Comparison of ENCODE assay signal across 26 cellular contexts in genomic region chr2:100744184-100744583, GRCh38.
A peak's percentile ranks its signal among the peaks of the same experiment; 100 is the strongest.
DNase-seq lines count a peak whose midpoint lies in the region; ATAC-seq, FAIRE-seq and TF ChIP-seq lines count a peak whose summit lies in the region.
"Had no signal": no experiment of that assay in that cellular context is flagged by ENCODE, and none has a peak within 500 bp of the region (broad histone marks: within the 10 kb centered on the region; RNA-seq: fewer than 3 reads in every experiment).

No MANE protein-coding gene starts in this region.

- H4K20me1 ChIP-seq in IMR-90 (ENCODE audit: insufficient read depth, low read length) (peaks cover 7% of the 10 kb centered on the region; the same call in 1 of the 2 replicates), osteoblast (ENCODE audit: insufficient read depth, low read length) (no peaks in the 10 kb centered on the region)

- H3K4me2 ChIP-seq in A549 (no peak overlapping the region), IMR-90 (ENCODE audit: low read depth, low read length) (no peak overlapping the region), osteoblast (ENCODE audit: insufficient read depth, low read length) (no peak overlapping the region)

- peaks cover 43% of the 10 kb centered on the region for H3K4me1 Mint-ChIP-seq in chondrocyte (ENCODE audit: low read depth)
- H3K4me1 Mint-ChIP-seq: CD4-positive, alpha-beta memory T cell had no signal

- H3K79me1 ChIP-seq in IMR-90 (ENCODE audit: low read depth in 1 of 2, low read length in 2 of 2) = no peaks in the 10 kb centered on the region

- no peak for TF ChIP-seq EP300 in A549 (IDR thresholded peaks at IDR 0.05)

- 84% methylated on average over 11 of the region's 11 CpGs for WGBS in A549 (ENCODE audit: missing lambda C conversion rate)
- WGBS in IMR-90 (ENCODE audit: extremely low coverage in 2 of 2, insufficient read length in 1 of 2), 2 experiments = 89% methylated on average over 10 of the region's 11 CpGs; no CpG with 5 or more reads in 1 of the 2 experiments

- H4K8ac ChIP-seq in IMR-90 (ENCODE audit: low read depth in 2 of 2, low read length in 2 of 2) = peak overlapping the region in 1 of 2 experiments; percentile 82; a peak in 3 of 4 replicates

- peak overlapping the region; percentile 99 for H3K27ac Mint-ChIP-seq in chondrocyte (ENCODE audit: unreplicated experiment)

- dilution Hi-C loops in IMR-90 (cut with HindIII; ENCODE audit: low sequenced_read_pairs, unreplicated experiment) = no loop called here

- no peak overlapping the region for H3K4me3 Mint-ChIP-seq in chondrocyte (ENCODE audit: unreplicated experiment)
- H3K4me3 Mint-ChIP-seq: CD4-positive, alpha-beta memory T cell had no signal

- TF ChIP-seq RAD21 in A549 (conservative IDR thresholded peaks at IDR 0.05 in 1 of 2, IDR thresholded peaks at IDR 0.05 in 1 of 2) (no peak), IMR-90 (IDR thresholded peaks at IDR 0.05; ENCODE audit: low read length) (no peak)

- H3K18ac ChIP-seq in IMR-90 (ENCODE audit: low read depth, low read length) = peak overlapping the region; percentile 29; the same call in 1 of the 2 replicates

- H3K36me3 ChIP-seq in IMR-90 (ENCODE audit: control insufficient read depth, insufficient read depth, low read length) (no peaks in the 10 kb centered on the region), osteoblast (ENCODE audit: insufficient read depth, low read length) (no peaks in the 10 kb centered on the region)

- peak overlapping the region; percentile 38; the same call in 1 of the 2 replicates for H3K14ac ChIP-seq in IMR-90 (replicated peaks; ENCODE audit: low read depth, low read length)

- DNase-seq in A549 (ENCODE audit: low read depth in 1 of 2, low spot score in 1 of 2) = no peak
- no peak for DNase-seq in IMR-90
- DNase-seq in chondrocyte (ENCODE audit: low spot score) = no peak
- DNase-seq in osteoblast (ENCODE audit: insufficient read length, low spot score, missing footprints) = no peak
- DNase-seq in ACHN = no peak
- no peak for DNase-seq in globus pallidus (ENCODE audit: low spot score)
- no peak for DNase-seq in HK-2 (ENCODE audit: unreplicated experiment)
- DNase-seq: C1 segment of cervical spinal cord; CD4-positive, alpha-beta memory T cell; COR-L47; DMS79; GDM1; GOT3; HCEC 1CT; KG1; MM.1S; NCI-H2029; NCI-H446; NCI-H524 treated with DMSO at 0.1 percent for 48 hours; NCI-H774; NK-92 treated with Interleukin-12 subunit alpha and Interleukin-12 subunit beta, amount 100 ng/mL, for 24 hours; Right ventricle myocardium superior; RPMI8226; SW 1271 had no signal

- peak overlapping the region; percentile 26 for H4K91ac ChIP-seq in IMR-90 (ENCODE audit: insufficient read depth, low read depth, low read length)

- H3K4me3 ChIP-seq in A549 = no peak overlapping the region
- H3K4me3 ChIP-seq in IMR-90 (ENCODE audit: insufficient read depth, low read depth, low read length) = no peak overlapping the region
- H3K4me3 ChIP-seq in osteoblast (ENCODE audit: insufficient read depth, low read length) = no peak overlapping the region
- H3K4me3 ChIP-seq: GM12878 had no signal

- no peaks in the 10 kb centered on the region for H3K27me3 Mint-ChIP-seq in chondrocyte (ENCODE audit: low read depth)

- in situ Hi-C loops in IMR-90 (cut with MboI; ENCODE audit: low sequenced_read_pairs) = no loop called here
- in situ Hi-C loops in ACHN (cut with HindIII; ENCODE audit: low pct_ligation_motif_present, low pct_unique_long_range_greater_than_20kb, low sequenced_read_pairs) = no loop called here

- FAIRE-seq in A549 (lab: Jason Lieb, UNC) = no peak
- FAIRE-seq: A204.1, GM12878 had no signal

- H3K27me3 ChIP-seq in IMR-90 (ENCODE audit: control insufficient read depth, insufficient read depth, low read length) (no peaks in the 10 kb centered on the region), osteoblast (ENCODE audit: insufficient read depth, low read length) (no peaks in the 10 kb centered on the region)

- no peak overlapping the region for H2AK9ac ChIP-seq in IMR-90 (replicated peaks; ENCODE audit: low read depth, low read length, poor library complexity)

- no peaks in the 10 kb centered on the region for H3K79me2 ChIP-seq in osteoblast (ENCODE audit: insufficient read depth, low read length)

- POLR2A ChIA-PET in A549 (lab: Yijun Ruan, JAX) = no interaction called here
- POLR2A ChIA-PET in IMR-90 (lab: Charles Lee; ENCODE audit: unreplicated experiment) = no interaction called here

- H3K4ac ChIP-seq in IMR-90 (ENCODE audit: low read depth, low read length) = peak overlapping the region; percentile 66

- no peak overlapping the region for H3K9ac ChIP-seq in IMR-90 (ENCODE audit: low read depth, low read length)

- H3K23ac ChIP-seq in IMR-90 (ENCODE audit: low read depth, low read length) = peak overlapping the region; percentile 32; the same call in 1 of the 2 replicates

- no peak for TF ChIP-seq CTCF in A549 (IDR thresholded peaks at IDR 0.05)
- TF ChIP-seq CTCF in IMR-90 (conservative IDR thresholded peaks at IDR 0.05; ENCODE audit: low read depth, low read length) = no peak
- no peak for TF ChIP-seq CTCF in chondrocyte (IDR thresholded peaks at IDR 0.05)
- TF ChIP-seq CTCF in osteoblast (IDR thresholded peaks at IDR 0.05; ENCODE audit: extremely low read depth, low read depth, low read length) = no peak

- no peaks in the 10 kb centered on the region for H3K9me3 Mint-ChIP-seq in chondrocyte (ENCODE audit: low read depth)
- H3K9me3 Mint-ChIP-seq: CD4-positive, alpha-beta memory T cell had no signal

- H2BK15ac ChIP-seq in IMR-90 (ENCODE audit: low read depth, low read length) = peak overlapping the region; percentile 75; the same call in 2 of the 3 replicates

- TF ChIP-seq POLR2A in A549 (IDR thresholded peaks at IDR 0.05; ENCODE audit: low read length) (no peak), IMR-90 (IDR thresholded peaks at IDR 0.05; ENCODE audit: low read depth, low read length) (no peak)

- peak overlapping the region; percentile 56 for H2BK120ac ChIP-seq in IMR-90 (ENCODE audit: low read depth, low read length)

- ATAC-seq in A549 = no peak
- ATAC-seq in IMR-90 (ENCODE audit: low read depth) = no peak
- ATAC-seq: GM12878 had no signal

- H2AFZ ChIP-seq in IMR-90 (replicated peaks; ENCODE audit: low read length, poor library complexity) (peak overlapping the region; percentile 40), osteoblast (ENCODE audit: low read length) (no peak overlapping the region)

- intact Hi-C loops in IMR-90 (cut with micrococcal nuclease) = no loop called here

- no peak overlapping the region for H3K56ac ChIP-seq in IMR-90 (ENCODE audit: extremely low read depth, insufficient read depth, low read length)

- H3K36me3 Mint-ChIP-seq in chondrocyte (ENCODE audit: low read depth) = no peaks in the 10 kb centered on the region
- H3K36me3 Mint-ChIP-seq: CD4-positive, alpha-beta memory T cell had no signal

- peak overlapping the region; percentile 75 for H2BK20ac ChIP-seq in IMR-90 (ENCODE audit: low read depth, low read length)

- peak overlapping the region; percentile 88 for H2AK5ac ChIP-seq in IMR-90 (ENCODE audit: low read depth, low read length)

- H3K27ac ChIP-seq in A549 (peak overlapping the region; percentile 47 to 85; a peak in 5 of 6 replicates), IMR-90 (ENCODE audit: insufficient read depth, low read length) (no peak overlapping the region), osteoblast (ENCODE audit: low read depth, low read length) (peak overlapping the region; percentile 0)

- H3K4me1 ChIP-seq in A549 (peaks cover 26% of the 10 kb centered on the region), IMR-90 (ENCODE audit: control insufficient read depth, insufficient read depth, low read length) (peaks cover 24% of the 10 kb centered on the region), osteoblast (ENCODE audit: insufficient read depth, low read length) (peaks cover 46% of the 10 kb centered on the region)

- peaks cover 32% of the 10 kb centered on the region for H3K9me1 ChIP-seq in IMR-90 (ENCODE audit: insufficient read depth, low read length)

- H2BK5ac ChIP-seq in IMR-90 (ENCODE audit: low read depth, low read length, poor library complexity, severe bottlenecking) = no peak overlapping the region

- no peak overlapping the region for H4K5ac ChIP-seq in IMR-90 (ENCODE audit: low read depth, low read length)

- no peaks in the 10 kb centered on the region for H3K9me3 ChIP-seq in A549
- H3K9me3 ChIP-seq in IMR-90 (ENCODE audit: control insufficient read depth, insufficient read depth, low read length) = no peaks in the 10 kb centered on the region
- H3K9me3 ChIP-seq in osteoblast (ENCODE audit: low read depth, low read length) = no peaks in the 10 kb centered on the region

- BruUV-seq in IMR-90 (replicated peaks; lab: Mats Ljungman, UMichigan) = no TSS peak

- CTCF ChIA-PET in A549 (lab: Yijun Ruan, JAX) = interaction anchor here (0.9 to 1.0 kb wide), 2 partner anchors 77 to 137 kb away, joined by 3 to 5 read pairs; no protein-coding TSS in a partner anchor
- CTCF ChIA-PET in IMR-90 (lab: Yijun Ruan, JAX) = no interaction called here

TF ChIP-seq in A549, 52 proteins besides CTCF, POLR2A, EP300 and RAD21 (continues in another document):
- TF ChIP-seq USF2 (IDR thresholded peaks at IDR 0.05) = no peak
- TF ChIP-seq ESRRA (IDR thresholded peaks at IDR 0.05; ENCODE audit: borderline replicate concordance, low read length) = no peak
- TF ChIP-seq CBX8 (IDR thresholded peaks at IDR 0.05) = no peak
- no peak for TF ChIP-seq RCOR1 (IDR thresholded peaks at IDR 0.05; ENCODE audit: low read depth, low read length)

TF ChIP-seq in IMR-90, 13 proteins besides CTCF, POLR2A, EP300 and RAD21 (continues in another document):
- no peak for TF ChIP-seq CHD1 (IDR thresholded peaks at IDR 0.05; ENCODE audit: low read depth, low read length)
- no peak for TF ChIP-seq NFE2L2 (IDR thresholded peaks at IDR 0.05; ENCODE audit: low read depth, low read length)
- TF ChIP-seq MAZ (IDR thresholded peaks at IDR 0.05; ENCODE audit: borderline replicate concordance, low read depth, low read length) = no peak
- no peak for TF ChIP-seq MAFK (IDR thresholded peaks at IDR 0.05; ENCODE audit: low read depth, low read length)
- TF ChIP-seq FOS (IDR thresholded peaks at IDR 0.05; ENCODE audit: low read depth, low read length) = no peak
- no peak for TF ChIP-seq SMC3 (IDR thresholded peaks at IDR 0.05; ENCODE audit: low read depth, low read length)
- TF ChIP-seq RFX5 (IDR thresholded peaks at IDR 0.05; ENCODE audit: low read depth, low read length) = no peak
- TF ChIP-seq USF2 (IDR thresholded peaks at IDR 0.05; ENCODE audit: low read depth, low read length) = no peak
- no peak for TF ChIP-seq MXI1 (IDR thresholded peaks at IDR 0.05; ENCODE audit: borderline replicate concordance, low read depth, low read length)
